15 cellular contexts compared by ENCODE assay signal in genomic region chr10:59648711-59649201, GRCh38.
A peak's percentile ranks its signal among the peaks of the same experiment; 100 is the strongest.
DNase-seq lines count a peak whose midpoint lies in the region; ATAC-seq and TF ChIP-seq lines count a peak whose summit lies in the region.
"Had no signal": no experiment of that assay in that cellular context is flagged by ENCODE, and none has a peak within 500 bp of the region (broad histone marks: within the 10 kb centered on the region; RNA-seq: fewer than 3 reads in every experiment).

No MANE protein-coding gene starts in this region.

- in situ Hi-C loops in HAP-1 (cut with MboI; ENCODE audit: low sequenced_read_pairs), result loop anchor here (25.0 kb wide), 1 partner anchor 789 kb away; no protein-coding TSS in a partner anchor

- H3K4me3 ChIP-seq in HAP-1, result no peak overlapping the region
- no peak overlapping the region for H3K4me3 ChIP-seq in fibroblast of pulmonary artery (replicated peaks; ENCODE audit: low read depth, low read length)
- H3K4me3 ChIP-seq: GM12878, right atrium auricular region, vagina had no signal

- TF ChIP-seq POLR2A in erythroblast (IDR thresholded peaks at IDR 0.05; ENCODE audit: low read length), result no peak

- CTCF ChIA-PET in activated CD8-positive, alpha-beta memory T cell treated with anti-CD3 and anti-CD28 coated beads, Interleukin-2, amount 10 ng/mL, durations not matched to agents 7 days and 5 days (lab: Charles Lee), result no interaction called here

- H3K4me3 Mint-ChIP-seq in activated CD8-positive, alpha-beta memory T cell treated with anti-CD3 and anti-CD28 coated beads, Interleukin-2, amount 10 ng/mL, durations not matched to agents 7 days and 5 days, result no peak overlapping the region
- H3K4me3 Mint-ChIP-seq in effector memory CD8-positive, alpha-beta T cell, result no peak overlapping the region
- H3K4me3 Mint-ChIP-seq: activated T-helper 17 cell treated with anti-CD3 and anti-CD28 coated beads, Interleukin-2, amount 50 U/mL, for 72 hours had no signal

- peaks cover 14% of the 10 kb centered on the region for H3K4me1 ChIP-seq in HAP-1
- H3K4me1 ChIP-seq: Caco-2 had no signal

- no peak for ATAC-seq in activated CD8-positive, alpha-beta memory T cell treated with anti-CD3 and anti-CD28 coated beads, Interleukin-2, amount 10 ng/mL, durations not matched to agents 7 days and 5 days
- no peak for ATAC-seq in GM18909 (IDR thresholded peaks at IDR 0.05; ENCODE audit: poor library complexity, unreplicated experiment)
- no peak for ATAC-seq in effector memory CD8-positive, alpha-beta T cell (replicated peaks)
- ATAC-seq: activated T-helper 17 cell treated with anti-CD3 and anti-CD28 coated beads, Interleukin-2, amount 50 U/mL, for 72 hours; GM12878 had no signal

- H3K27ac Mint-ChIP-seq in activated CD8-positive, alpha-beta memory T cell treated with anti-CD3 and anti-CD28 coated beads, Interleukin-2, amount 10 ng/mL, durations not matched to agents 7 days and 5 days, result no peak overlapping the region
- no peak overlapping the region for H3K27ac Mint-ChIP-seq in effector memory CD8-positive, alpha-beta T cell
- H3K27ac Mint-ChIP-seq: activated T-helper 17 cell treated with anti-CD3 and anti-CD28 coated beads, Interleukin-2, amount 50 U/mL, for 72 hours had no signal

- H3K9me3 ChIP-seq in HAP-1, result 0 out of 2 replicates have a peak, but pooled peaks cover 4% of the 10 kb centered on the region
- H3K9me3 ChIP-seq: vagina had no signal

- H3K36me3 Mint-ChIP-seq in activated CD8-positive, alpha-beta memory T cell treated with anti-CD3 and anti-CD28 coated beads, Interleukin-2, amount 10 ng/mL, durations not matched to agents 7 days and 5 days, result no peaks in the 10 kb centered on the region
- peaks cover 3% of the 10 kb centered on the region for H3K36me3 Mint-ChIP-seq in effector memory CD8-positive, alpha-beta T cell (ENCODE audit: insufficient read depth)

- H3K4me1 Mint-ChIP-seq in activated CD8-positive, alpha-beta memory T cell treated with anti-CD3 and anti-CD28 coated beads, Interleukin-2, amount 10 ng/mL, durations not matched to agents 7 days and 5 days, result peaks cover 4% of the 10 kb centered on the region
- H3K4me1 Mint-ChIP-seq in effector memory CD8-positive, alpha-beta T cell (ENCODE audit: low read depth in 2 of 2), result no peaks in the 10 kb centered on the region
- H3K4me1 Mint-ChIP-seq: activated T-helper 17 cell treated with anti-CD3 and anti-CD28 coated beads, Interleukin-2, amount 50 U/mL, for 72 hours had no signal

- H3K9me3 Mint-ChIP-seq in activated CD8-positive, alpha-beta memory T cell treated with anti-CD3 and anti-CD28 coated beads, Interleukin-2, amount 10 ng/mL, durations not matched to agents 7 days and 5 days (ENCODE audit: low read depth), result peaks cover 3% of the 10 kb centered on the region
- peaks cover 3 to 14% of the 10 kb centered on the region in 2 donors for H3K9me3 Mint-ChIP-seq in effector memory CD8-positive, alpha-beta T cell

- DNase-seq in HAP-1 (ENCODE audit: low spot score in 2 of 2), result peak; percentile 61 to 84
- DNase-seq in NCI-H748 (lab: John Stamatoyannopoulos, UW; ENCODE audit: unreplicated experiment), result peak; percentile 65
- DNase-seq in fibroblast of pulmonary artery (ENCODE audit: low read depth), result peak; percentile 41
- peak; percentile 11 for DNase-seq in retina
- DNase-seq in activated CD8-positive, alpha-beta memory T cell treated with anti-CD3 and anti-CD28 coated beads, Interleukin-2, amount 10 ng/mL, durations not matched to agents 7 days and 5 days, result no peak
- no peak for DNase-seq in erythroblast (lab: John Stamatoyannopoulos, UW)
- no peak for DNase-seq in effector memory CD8-positive, alpha-beta T cell
- DNase-seq: Caco-2, cortex of kidney, NCI-H187 had no signal

- TF ChIP-seq CTCF in fibroblast of pulmonary artery (IDR thresholded peaks at IDR 0.05; ENCODE audit: low read length, missing control alignments), result no peak

- H3K36me3 ChIP-seq in HAP-1 (replicated peaks), result peaks cover under 1% of the 10 kb centered on the region; the same call in 1 of the 2 replicates
- H3K36me3 ChIP-seq: right atrium auricular region, vagina had no signal

- H3K27me3 ChIP-seq in HAP-1 (ENCODE audit: low read depth), result no peaks in the 10 kb centered on the region
- H3K27me3 ChIP-seq: right atrium auricular region, vagina had no signal

- peaks cover 3% of the 10 kb centered on the region for H3K27me3 Mint-ChIP-seq in activated CD8-positive, alpha-beta memory T cell treated with anti-CD3 and anti-CD28 coated beads, Interleukin-2, amount 10 ng/mL, durations not matched to agents 7 days and 5 days
- H3K27me3 Mint-ChIP-seq in effector memory CD8-positive, alpha-beta T cell, result peaks cover 5 to 16% of the 10 kb centered on the region in 2 donors

Comparison
In these comparisons a context has a peak if more than half of its experiments do, and no peak if none do; other contexts are left out.
1. DNase-seq: peak in HAP-1 (2 of 2), NCI-H748 (single experiment), fibroblast of pulmonary artery (single experiment) and retina (single experiment); none in activated CD8-positive, alpha-beta memory T cell treated with anti-CD3 and anti-CD28 coated beads, Interleukin-2, amount 10 ng/mL, durations not matched to agents 7 days and 5 days (single experiment), erythroblast (0 of 2) and effector memory CD8-positive, alpha-beta T cell (0 of 3).